Comparison of ENCODE assay signal across 19 cellular contexts in the genomic region with DNA sequence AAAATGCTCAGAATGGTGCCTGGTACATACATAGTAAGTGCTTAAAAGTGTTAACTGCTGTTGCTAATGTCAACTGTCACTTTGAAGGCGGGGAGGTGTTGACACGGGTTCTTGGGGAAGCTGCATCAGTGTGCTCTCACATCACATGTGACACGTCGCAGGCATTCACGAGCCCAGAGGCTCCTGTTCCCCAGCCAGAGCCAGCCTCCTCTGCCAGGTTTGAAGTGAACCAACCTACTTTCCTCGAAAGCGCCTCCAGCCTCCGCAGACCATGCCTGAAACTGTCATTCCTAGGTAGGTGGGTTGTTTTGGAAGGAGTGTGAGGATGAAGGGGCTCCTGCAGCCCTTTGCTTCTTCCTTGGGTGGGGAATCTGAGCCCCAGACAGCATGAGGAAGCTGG.
"Had no signal": no experiment of that assay in that cellular context is flagged by ENCODE, and none has a peak within 500 bp of the region (broad histone marks: within the 10 kb centered on the region; RNA-seq: fewer than 3 reads in every experiment).

No MANE protein-coding gene starts in this region.

- H3K27ac Mint-ChIP-seq: activated CD4-positive, alpha-beta memory T cell treated with anti-CD3 and anti-CD28 coated beads for 36 hours; activated naive CD8-positive, alpha-beta T cell treated with anti-CD3 and anti-CD28 coated beads, Interleukin-2, amount 10 ng/mL, durations not matched to agents 7 days and 5 days; activated T-helper 2 cell treated with anti-CD3 and anti-CD28 coated beads, Interferon-gamma antibody, Interleukin-2, Interleukin-4, amounts not matched to agents 10 μg/mL and 5 μg/mL and 100 μg/mL, durations not matched to agents 14 hours and 24 hours and 36 hours; nephron; stimulated activated effector memory CD8-positive, alpha-beta T cell treated with anti-CD3 and anti-CD28 coated beads, Interleukin-12 subunit alpha, Interleukin-12 subunit beta, amount 100 ng/mL, for 72 hours had no signal

- H3K27me3 ChIP-seq: colonic mucosa, gastroesophageal sphincter, sigmoid colon had no signal

- H3K27me3 Mint-ChIP-seq: activated B cell treated with CpG ODN at 0.5 μM for 24 hours; activated naive CD8-positive, alpha-beta T cell treated with anti-CD3 and anti-CD28 coated beads, Interleukin-2, amount 10 ng/mL, durations not matched to agents 7 days and 5 days; central memory CD8-positive, alpha-beta T cell had no signal

- ATAC-seq: esophagus mucosa; gastroesophageal sphincter; lower lobe of right lung; stimulated activated effector memory CD8-positive, alpha-beta T cell treated with anti-CD3 and anti-CD28 coated beads, Interleukin-12 subunit alpha, Interleukin-12 subunit beta, amount 100 ng/mL, for 72 hours had no signal

- H3K4me3 ChIP-seq: colonic mucosa, gastroesophageal sphincter, lower lobe of right lung, sigmoid colon had no signal

- H3K36me3 ChIP-seq: colonic mucosa, lower lobe of right lung, sigmoid colon had no signal

- DNase-seq: activated B cell treated with CpG ODN at 0.5 μM for 24 hours; activated CD4-positive, alpha-beta memory T cell treated with anti-CD3 and anti-CD28 coated beads for 36 hours; activated CD4-positive, alpha-beta T cell treated with anti-CD3 and anti-CD28 coated beads for 4 hours; activated naive CD4-positive, alpha-beta T cell treated with Interleukin-2 at 50 U/mL for 16 hours; activated naive CD8-positive, alpha-beta T cell treated with anti-CD3 and anti-CD28 coated beads, Interleukin-2, amount 10 ng/mL, durations not matched to agents 7 days and 5 days; colonic mucosa; lower lobe of right lung; midbrain; stimulated activated CD4-positive, alpha-beta T cell treated with anti-CD3 and anti-CD28 coated beads, Interleukin-4, amount 100 ng/mL, for 24 hours; T-helper 1 cell; T-helper 9 cell had no signal

- H3K4me3 Mint-ChIP-seq: activated B cell treated with CpG ODN at 0.5 μM for 24 hours; activated CD4-positive, alpha-beta memory T cell treated with anti-CD3 and anti-CD28 coated beads for 36 hours; activated naive CD8-positive, alpha-beta T cell treated with anti-CD3 and anti-CD28 coated beads, Interleukin-2, amount 10 ng/mL, durations not matched to agents 7 days and 5 days; brain; central memory CD8-positive, alpha-beta T cell; nephron; stimulated activated effector memory CD8-positive, alpha-beta T cell treated with anti-CD3 and anti-CD28 coated beads, Interleukin-12 subunit alpha, Interleukin-12 subunit beta, amount 100 ng/mL, for 72 hours had no signal

- H3K9me3 ChIP-seq: colonic mucosa, gastroesophageal sphincter, lower lobe of right lung had no signal

- H3K4me1 ChIP-seq: colonic mucosa had no signal

- H3K27ac ChIP-seq: colonic mucosa, lower lobe of right lung, sigmoid colon had no signal
